ENCODE assay signal across 8 cellular contexts in the genomic region with DNA sequence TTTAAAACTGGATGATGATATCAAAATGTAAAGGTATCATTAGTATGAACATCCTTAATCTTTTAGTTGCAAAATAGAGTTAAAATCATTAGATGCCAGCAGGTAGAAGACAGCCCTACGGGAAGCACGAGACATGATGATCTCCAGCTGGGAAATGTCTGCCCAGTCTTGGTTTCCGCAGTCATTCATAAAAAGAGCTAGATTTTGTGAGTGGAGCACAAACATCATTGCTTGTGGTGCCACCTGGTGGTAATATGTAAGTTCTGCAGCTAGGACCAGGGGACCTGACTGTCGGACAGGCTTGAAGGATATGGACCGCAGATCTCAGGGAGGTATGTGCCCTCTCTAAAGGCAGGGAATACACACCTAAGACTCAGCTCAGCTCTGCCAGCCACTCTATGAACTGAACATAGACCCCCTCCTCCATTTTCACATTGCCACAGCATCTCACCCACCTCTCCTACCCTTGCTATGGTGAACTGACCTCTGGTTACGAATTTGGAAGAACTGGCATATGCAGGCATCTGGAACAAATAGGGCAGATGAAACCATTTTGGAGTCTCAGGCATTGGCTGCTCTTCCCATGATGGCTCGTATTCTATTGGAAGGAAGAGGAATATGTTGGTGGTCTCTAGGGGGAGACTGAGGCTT. TPM values are rescaled to one million over a fixed set of nuclear protein-coding genes. Genes with fewer than 3 reads are reported as not detected.
DNase-seq lines count a peak whose midpoint lies in the region; ATAC-seq and TF ChIP-seq lines count a peak whose summit lies in the region.

No MANE protein-coding gene starts in this region.

- H2AFZ ChIP-seq in PC-9 (no peak overlapping the region), neural progenitor cell (replicated peaks) (no peak overlapping the region)

- peaks cover 14% of the 10 kb centered on the region for H3K27me3 ChIP-seq in AG04450 (ENCODE audit: control insufficient read depth, insufficient read depth, low read length)
- H3K27me3 ChIP-seq in PC-9 (ENCODE audit: insufficient read depth, low read depth) = no peaks in the 10 kb centered on the region
- peaks cover 56% of the 10 kb centered on the region for H3K27me3 ChIP-seq in neural progenitor cell

- H3K4me1 ChIP-seq in PC-9 (replicated peaks; ENCODE audit: insufficient read depth) (peaks cover 7% of the 10 kb centered on the region), neural progenitor cell (peaks cover 4% of the 10 kb centered on the region)

- H3K9me3 Mint-ChIP-seq in activated T-helper 2 cell treated with anti-CD3 and anti-CD28 coated beads, Interferon-gamma antibody, Interleukin-2, Interleukin-4, amounts not matched to agents 10 μg/mL and 5 μg/mL and 100 μg/mL, durations not matched to agents 14 hours and 24 hours and 36 hours = no peaks in the 10 kb centered on the region
- H3K9me3 Mint-ChIP-seq in neural progenitor cell = no peaks in the 10 kb centered on the region

- H3F3A ChIP-seq in PC-9 (ENCODE audit: insufficient read depth, low read depth) (peaks cover 20% of the 10 kb centered on the region; the same call in 1 of the 2 replicates), neural progenitor cell (ENCODE audit: low read depth) (peaks cover 10% of the 10 kb centered on the region)

- H3K27me3 Mint-ChIP-seq in activated T-helper 2 cell treated with anti-CD3 and anti-CD28 coated beads, Interferon-gamma antibody, Interleukin-2, Interleukin-4, amounts not matched to agents 10 μg/mL and 5 μg/mL and 100 μg/mL, durations not matched to agents 14 hours and 24 hours and 36 hours (ENCODE audit: low read depth) = peaks cover 11% of the 10 kb centered on the region
- H3K27me3 Mint-ChIP-seq in neural progenitor cell (ENCODE audit: insufficient read depth, low read depth) = peaks cover 40% of the 10 kb centered on the region

- TF ChIP-seq CTCF in AG04450 (IDR thresholded peaks at IDR 0.05; ENCODE audit: low read depth, low read length) = peak; percentile 80
- peak; percentile 83 for TF ChIP-seq CTCF in PC-9 (conservative IDR thresholded peaks at IDR 0.05)
- TF ChIP-seq CTCF in fibroblast of pulmonary artery (IDR thresholded peaks at IDR 0.05; ENCODE audit: low read length, missing control alignments) = peak; percentile 77
- peak; percentile 80 for TF ChIP-seq CTCF in neural progenitor cell (IDR thresholded peaks at IDR 0.05)

- H3K4me3 ChIP-seq in AG04450 (ENCODE audit: low read depth, low read length) (no peak overlapping the region), PC-9 (no peak overlapping the region), fibroblast of pulmonary artery (replicated peaks; ENCODE audit: low read depth, low read length) (no peak overlapping the region), neural progenitor cell (no peak overlapping the region)

- H3K9me3 ChIP-seq in AG04450 (ENCODE audit: control insufficient read depth, insufficient read depth, low read length) (peaks cover 5% of the 10 kb centered on the region; the same call in 1 of the 2 replicates), PC-9 (ENCODE audit: insufficient read depth, low read depth) (no peaks in the 10 kb centered on the region), neural progenitor cell (ENCODE audit: low read depth) (no peaks in the 10 kb centered on the region)

- POLR2A ChIA-PET in AG04450 (lab: Yijun Ruan, JAX) = interaction anchor here (1.0 kb wide), 1 partner anchor 178 kb away, joined by 4 read pairs; no protein-coding TSS in a partner anchor
- POLR2A ChIA-PET in PC-9 (lab: Charles Lee; ENCODE audit: unreplicated experiment) = interaction anchor here (0.6 kb wide), 1 partner anchor 50 kb away, joined by 4 read pairs; no protein-coding TSS in a partner anchor

- BruUV-seq in PC-9 (replicated peaks; lab: Mats Ljungman, UMichigan) = no TSS peak

- H3K4me2 ChIP-seq in PC-9 (no peak overlapping the region), neural progenitor cell (no peak overlapping the region)

- no peaks in the 10 kb centered on the region for H4K20me1 ChIP-seq in PC-9 (ENCODE audit: insufficient read depth)
- H4K20me1 ChIP-seq in neural progenitor cell (ENCODE audit: low read depth) = peaks cover 3% of the 10 kb centered on the region

- H3K4me1 Mint-ChIP-seq in activated T-helper 2 cell treated with anti-CD3 and anti-CD28 coated beads, Interferon-gamma antibody, Interleukin-2, Interleukin-4, amounts not matched to agents 10 μg/mL and 5 μg/mL and 100 μg/mL, durations not matched to agents 14 hours and 24 hours and 36 hours (ENCODE audit: low read depth) = peaks cover 46% of the 10 kb centered on the region
- peaks cover 3% of the 10 kb centered on the region for H3K4me1 Mint-ChIP-seq in neural progenitor cell

- H3K79me2 ChIP-seq in PC-9 (ENCODE audit: low read depth) (no peaks in the 10 kb centered on the region), neural progenitor cell (ENCODE audit: low read depth) (no peaks in the 10 kb centered on the region)

- H3K27ac Mint-ChIP-seq in activated T-helper 2 cell treated with anti-CD3 and anti-CD28 coated beads, Interferon-gamma antibody, Interleukin-2, Interleukin-4, amounts not matched to agents 10 μg/mL and 5 μg/mL and 100 μg/mL, durations not matched to agents 14 hours and 24 hours and 36 hours = no peak overlapping the region
- no peak overlapping the region for H3K27ac Mint-ChIP-seq in neural progenitor cell

- no peaks in the 10 kb centered on the region for H3K9me2 ChIP-seq in PC-9 (ENCODE audit: insufficient read depth)

- peak; percentile 55 for DNase-seq in AG04450 (ENCODE audit: low read depth, low spot score)
- DNase-seq in M059J (ENCODE audit: low read depth) = peak; percentile 78
- DNase-seq in PC-9 = peak; percentile 56 to 65
- DNase-seq in activated T-helper 2 cell treated with anti-CD3 and anti-CD28 coated beads, Interferon-gamma antibody, Interleukin-2, Interleukin-4, amounts not matched to agents 10 μg/mL and 5 μg/mL and 100 μg/mL, durations not matched to agents 14 hours and 24 hours and 36 hours (ENCODE audit: low spot score) = peak; percentile 54
- DNase-seq in fibroblast of pulmonary artery (ENCODE audit: low read depth) = peak; percentile 88
- peak; percentile 82 for DNase-seq in neural progenitor cell (ENCODE audit: low spot score)

- CTCF ChIA-PET in AG04450 (lab: Charles Lee) (interaction anchor here (0.5 to 6.0 kb wide), 83 partner anchors 8 to 1140 kb away, joined by 3 to 147 read pairs (median 6); a partner anchor contains a TSS), PC-9 (lab: Charles Lee) (interaction anchor here (0.6 to 1.4 kb wide), 15 partner anchors 48 to 587 kb away, joined by 3 to 10 read pairs (median 4); a partner anchor contains a TSS)

- intact Hi-C loops in PC-9 (cut with micrococcal nuclease; ENCODE audit: unreplicated experiment) = loop anchor here (1.0 to 5.0 kb wide), 13 partner anchors 70 to 585 kb away; a partner anchor contains a TSS
- intact Hi-C loops in activated T-helper 2 cell treated with anti-CD3 and anti-CD28 coated beads, Interferon-gamma antibody, Interleukin-2, Interleukin-4, amounts not matched to agents 10 μg/mL and 5 μg/mL and 100 μg/mL, durations not matched to agents 14 hours and 24 hours and 36 hours (cut with micrococcal nuclease) = loop anchor here (1.0 to 5.0 kb wide), 3 partner anchors 103 to 278 kb away; a partner anchor contains a TSS

- H3K36me3 Mint-ChIP-seq in activated T-helper 2 cell treated with anti-CD3 and anti-CD28 coated beads, Interferon-gamma antibody, Interleukin-2, Interleukin-4, amounts not matched to agents 10 μg/mL and 5 μg/mL and 100 μg/mL, durations not matched to agents 14 hours and 24 hours and 36 hours (ENCODE audit: low read depth) = peaks cover 60% of the 10 kb centered on the region
- no peaks in the 10 kb centered on the region for H3K36me3 Mint-ChIP-seq in neural progenitor cell

- peak; percentile 46 for ATAC-seq in GM18499 (IDR thresholded peaks at IDR 0.05; ENCODE audit: insufficient read depth, unreplicated experiment)
- ATAC-seq in GM19452 (IDR thresholded peaks at IDR 0.05; ENCODE audit: unreplicated experiment) = no peak

- H3K27ac ChIP-seq in AG04450 (ENCODE audit: low read depth, low read length) = no peak overlapping the region
- no peak overlapping the region for H3K27ac ChIP-seq in PC-9
- H3K27ac ChIP-seq in neural progenitor cell = no peak overlapping the region

- H3K9ac ChIP-seq in neural progenitor cell = no peak overlapping the region

- H3K36me3 ChIP-seq in PC-9 (ENCODE audit: low read depth) (no peaks in the 10 kb centered on the region), neural progenitor cell (no peaks in the 10 kb centered on the region)

- H3K4me3 Mint-ChIP-seq in activated T-helper 2 cell treated with anti-CD3 and anti-CD28 coated beads, Interferon-gamma antibody, Interleukin-2, Interleukin-4, amounts not matched to agents 10 μg/mL and 5 μg/mL and 100 μg/mL, durations not matched to agents 14 hours and 24 hours and 36 hours (ENCODE audit: low read depth) = no peak overlapping the region
- H3K4me3 Mint-ChIP-seq in neural progenitor cell = no peak overlapping the region

RNA-seq across cellular contexts. Expression of a gene that starts 9.2 kb away (rescaled TPM):
- 1.1 and 1.2 TPM in 2 replicates for polyA plus RNA-seq in AG04450 (2011; rRNA removed)
- polyA minus RNA-seq in AG04450 (2011; rRNA and poly(A)+ RNA removed) = 2.0 and 2.8 TPM in 2 replicates
- 0.34 and 3.5 TPM in 2 replicates for total RNA-seq in M059J (2014; rRNA removed; shearing (Covaris generic))
- total RNA-seq in PC-9 (2021) (0.63 and 1.2 TPM in 2 replicates), neural progenitor cell (ENCODE audit: low replicate concordance) (not detected in 2 replicates)
- total RNA-seq in activated T-helper 2 cell treated with anti-CD3 and anti-CD28 coated beads, Interferon-gamma antibody, Interleukin-2, Interleukin-4, amounts not matched to agents 10 μg/mL and 5 μg/mL and 100 μg/mL, durations not matched to agents 14 hours and 24 hours and 36 hours = 14.1 and 16.7 TPM in 2 replicates

RNA-seq across cellular contexts. Expression of a gene that starts 15.3 kb away (rescaled TPM):
- 0.60 and 0.73 TPM in 2 replicates for polyA plus RNA-seq in AG04450 (2011; rRNA removed)
- 0.17 and 0.28 TPM in 2 replicates for polyA minus RNA-seq in AG04450 (2011; rRNA and poly(A)+ RNA removed)
- total RNA-seq in M059J (2014; rRNA removed; shearing (Covaris generic)) = 1.3 and 1.8 TPM in 2 replicates
- total RNA-seq in PC-9 (2021) (not detected in 2 replicates), neural progenitor cell (ENCODE audit: low replicate concordance) (not detected in 2 replicates)
- 3.1 and 3.4 TPM in 2 replicates for total RNA-seq in activated T-helper 2 cell treated with anti-CD3 and anti-CD28 coated beads, Interferon-gamma antibody, Interleukin-2, Interleukin-4, amounts not matched to agents 10 μg/mL and 5 μg/mL and 100 μg/mL, durations not matched to agents 14 hours and 24 hours and 36 hours

RNA-seq across cellular contexts. Expression of a gene that starts 33.7 kb away (rescaled TPM):
- polyA plus RNA-seq in AG04450 (2011; rRNA removed) = not detected in 2 replicates
- polyA minus RNA-seq in AG04450 (2011; rRNA and poly(A)+ RNA removed) = not detected in 2 replicates
- 0.10 TPM in 1 of 2 replicates, not detected in the other for total RNA-seq in M059J (2014; rRNA removed; shearing (Covaris generic))
- total RNA-seq in PC-9 (2021) (0.10 TPM in 1 of 2 replicates, not detected in the other), neural progenitor cell (ENCODE audit: low replicate concordance) (not detected in 2 replicates)
- total RNA-seq in activated T-helper 2 cell treated with anti-CD3 and anti-CD28 coated beads, Interferon-gamma antibody, Interleukin-2, Interleukin-4, amounts not matched to agents 10 μg/mL and 5 μg/mL and 100 μg/mL, durations not matched to agents 14 hours and 24 hours and 36 hours = not detected in 2 replicates

RNA-seq across cellular contexts. Expression of a gene that starts 47.1 kb away (rescaled TPM):
- polyA plus RNA-seq in AG04450 (2011; rRNA removed) = not detected in 2 replicates
- not detected in 2 replicates for polyA minus RNA-seq in AG04450 (2011; rRNA and poly(A)+ RNA removed)
- total RNA-seq in M059J (2014; rRNA removed; shearing (Covaris generic)) = not detected in 2 replicates
- total RNA-seq in PC-9 (2021) = not detected in 2 replicates
- not detected in 2 replicates for total RNA-seq in activated T-helper 2 cell treated with anti-CD3 and anti-CD28 coated beads, Interferon-gamma antibody, Interleukin-2, Interleukin-4, amounts not matched to agents 10 μg/mL and 5 μg/mL and 100 μg/mL, durations not matched to agents 14 hours and 24 hours and 36 hours
- total RNA-seq in neural progenitor cell (ENCODE audit: low replicate concordance) = not detected in 2 replicates

RNA-seq across cellular contexts. Expression of a gene that starts 57.7 kb away (rescaled TPM):
- not detected in 2 replicates for polyA plus RNA-seq in AG04450 (2011; rRNA removed)
- not detected in 2 replicates for polyA minus RNA-seq in AG04450 (2011; rRNA and poly(A)+ RNA removed)
- total RNA-seq in M059J (2014; rRNA removed; shearing (Covaris generic)) = not detected in 2 replicates
- total RNA-seq in PC-9 (2021) (not detected in 2 replicates), neural progenitor cell (ENCODE audit: low replicate concordance) (not detected in 2 replicates)
- not detected in 2 replicates for total RNA-seq in activated T-helper 2 cell treated with anti-CD3 and anti-CD28 coated beads, Interferon-gamma antibody, Interleukin-2, Interleukin-4, amounts not matched to agents 10 μg/mL and 5 μg/mL and 100 μg/mL, durations not matched to agents 14 hours and 24 hours and 36 hours
